In genomic region chr2:131682945-131683330, GRCh38 we compare ENCODE assay signal across 8 cellular contexts.
DNase-seq lines count a peak whose midpoint lies in the region; ATAC-seq and TF ChIP-seq lines count a peak whose summit lies in the region.
"Not testable (repeated sequence)": the region's sequence is repeated elsewhere in the genome, so short reads cannot be mapped to it uniquely, and the experiment has no call there.

No MANE protein-coding gene starts in this region.

- peaks cover 36% of the 10 kb centered on the region for H3K4me1 Mint-ChIP-seq in CD8-positive, alpha-beta T cell (ENCODE audit: low read depth)

- DNase-seq in CD8-positive, alpha-beta T cell; epithelial cell of proximal tubule (ENCODE audit: low read depth): not testable (repeated sequence)
- DNase-seq in NCI-H69 (lab: John Stamatoyannopoulos, UW) (peak; percentile 44), lower lobe of right lung (peak; percentile 43)
- DNase-seq in activated T-cell treated with anti-CD3 and anti-CD28 coated beads, Interleukin-2, amount 50 U/mL, for 48 hours, result peak; percentile 41 to 48
- peak; percentile 2 for DNase-seq in stimulated activated CD4-positive, alpha-beta T cell treated with anti-CD3 and anti-CD28 coated beads, Interleukin-12 subunit alpha, Interleukin-12 subunit beta, amount 100 ng/mL, for 4 hours

- H3K9me3 Mint-ChIP-seq in CD8-positive, alpha-beta T cell, result not testable (repeated sequence)

- H3K36me3 ChIP-seq in CD8-positive, alpha-beta T cell (ENCODE audit: insufficient read depth, low read length); lower lobe of right lung: not testable (repeated sequence)

- not testable (repeated sequence) for H3K9me3 ChIP-seq in CD8-positive, alpha-beta T cell (ENCODE audit: low read length); lower lobe of right lung

- not testable (repeated sequence) for H3K27me3 Mint-ChIP-seq in CD8-positive, alpha-beta T cell (ENCODE audit: low read depth)

- H3K4me1 ChIP-seq in CD8-positive, alpha-beta T cell (ENCODE audit: insufficient read depth, low read length); lower lobe of right lung: not testable (repeated sequence)

- POLR2A ChIA-PET in CD8-positive, alpha-beta T cell (lab: Charles Lee), result interaction anchor here (1.4 kb wide), 1 partner anchor 10 kb away, joined by 4 read pairs; no protein-coding TSS in a partner anchor

- not testable (repeated sequence) for H3K27ac ChIP-seq in CD8-positive, alpha-beta T cell (ENCODE audit: low read depth, low read length); lower lobe of right lung

- not testable (repeated sequence) for H3K36me3 Mint-ChIP-seq in CD8-positive, alpha-beta T cell

- not testable (repeated sequence) for H3K27ac Mint-ChIP-seq in CD8-positive, alpha-beta T cell

- intact Hi-C loops in CD8-positive, alpha-beta T cell (cut with DNase I, micrococcal nuclease), result loop anchor here (1.0 to 10.0 kb wide), 3 partner anchors 9 to 956 kb away; partner anchors contain the start of gene GPR148 (in 1 of the 2)
- intact Hi-C loops in lower lobe of right lung (cut with DNase I), result not testable (repeated sequence)

- peak overlapping the region; percentile 74 for H3K4me3 ChIP-seq in CD8-positive, alpha-beta T cell (ENCODE audit: low read depth, low read length)
- H3K4me3 ChIP-seq in epithelial cell of proximal tubule (ENCODE audit: low read depth, low read length) (peak overlapping the region; percentile 78), lower lobe of right lung (peak overlapping the region; percentile 70)

- ATAC-seq in CD8-positive, alpha-beta T cell, result peak; percentile 19
- ATAC-seq in GM19463 (IDR thresholded peaks at IDR 0.05; ENCODE audit: unreplicated experiment) (peak; percentile 26), HG03135 (IDR thresholded peaks at IDR 0.05; ENCODE audit: unreplicated experiment) (peak; percentile 41), lower lobe of right lung (peak; percentile 45 to 70)

- CTCF ChIA-PET in CD8-positive, alpha-beta T cell (lab: Charles Lee), result interaction anchor here (2.6 kb wide), 1 partner anchor 10 kb away, joined by 25 read pairs; no protein-coding TSS in a partner anchor

- not testable (repeated sequence) for TF ChIP-seq CTCF in CD8-positive, alpha-beta T cell (IDR thresholded peaks at IDR 0.05); epithelial cell of proximal tubule (conservative IDR thresholded peaks at IDR 0.05; ENCODE audit: low read depth, low read length); lower lobe of right lung (IDR thresholded peaks at IDR 0.05)

- H3K27me3 ChIP-seq in CD8-positive, alpha-beta T cell (ENCODE audit: insufficient read depth, low read length); lower lobe of right lung (ENCODE audit: low read depth): not testable (repeated sequence)

- peak overlapping the region; percentile 87 for H3K4me3 Mint-ChIP-seq in CD8-positive, alpha-beta T cell
